Comparison of ENCODE assay signal across 15 cellular contexts in genomic region chr15:75570119-75570518, GRCh38.
"Had no signal": no experiment of that assay in that cellular context is flagged by ENCODE, and none has a peak within 500 bp of the region (broad histone marks: within the 10 kb centered on the region; RNA-seq: fewer than 3 reads in every experiment).

No MANE protein-coding gene starts in this region.

- H3K9me3 ChIP-seq: breast epithelium, lower lobe of right lung, prostate gland, sigmoid colon, spleen, stomach, thoracic aorta had no signal

- H3K27ac ChIP-seq: breast epithelium, foreskin keratinocyte, lower lobe of right lung, prostate gland, stomach, thoracic aorta had no signal

- H3K36me3 ChIP-seq: breast epithelium, lower lobe of right lung, prostate gland, sigmoid colon, spleen, thoracic aorta had no signal

- H3K4me1 ChIP-seq: breast epithelium, prostate gland had no signal

- ATAC-seq: activated naive CD8-positive, alpha-beta T cell treated with anti-CD3 and anti-CD28 coated beads, Interleukin-2, amount 50 U/mL, for 24 hours; foreskin keratinocyte had no signal

- H3K27me3 ChIP-seq: breast epithelium, dorsolateral prefrontal cortex, foreskin keratinocyte, sigmoid colon, spleen, stomach had no signal

- H3K4me3 ChIP-seq: breast epithelium, dorsolateral prefrontal cortex, lower lobe of right lung, prostate gland, sigmoid colon, spleen, stomach, thoracic aorta had no signal

- DNase-seq: activated CD4-positive, alpha-beta T cell treated with anti-CD3 and anti-CD28 coated beads, Interleukin-2, amount 10 ng/mL, durations not matched to agents 24 days and 14 days; activated CD4-positive, CD25-positive, alpha-beta regulatory T cell; activated naive CD4-positive, alpha-beta T cell treated with anti-CD3 and anti-CD28 coated beads for 36 hours; activated naive CD8-positive, alpha-beta T cell treated with anti-CD3 and anti-CD28 coated beads, Interleukin-2, amount 50 U/mL, for 24 hours; dorsolateral prefrontal cortex; foreskin keratinocyte; lower lobe of right lung; nucleus accumbens; sigmoid colon; spleen; stomach; SW 1271 had no signal
